13 cellular contexts compared by ENCODE assay signal in genomic region chrX:42944381-42944998, GRCh38.
DNase-seq lines count a peak whose midpoint lies in the region; ATAC-seq lines count a peak whose summit lies in the region.
"Had no signal": no experiment of that assay in that cellular context is flagged by ENCODE, and none has a peak within 500 bp of the region (broad histone marks: within the 10 kb centered on the region; RNA-seq: fewer than 3 reads in every experiment).

No MANE protein-coding gene starts in this region.

- no peaks in the 10 kb centered on the region for H3K9me3 Mint-ChIP-seq in activated naive CD4-positive, alpha-beta T cell treated with anti-CD3 and anti-CD28 coated beads, Interleukin-2, amount 50 U/mL, for 24 hours
- no peaks in the 10 kb centered on the region for H3K9me3 Mint-ChIP-seq in stimulated activated naive CD8-positive, alpha-beta T cell treated with anti-CD3 and anti-CD28 coated beads, Interleukin-15, Interleukin-2, amounts not matched to agents 100 ng/mL and 50 ng/mL, for 24 hours

- peak overlapping the region; percentile 55 for H3K27ac Mint-ChIP-seq in activated naive CD4-positive, alpha-beta T cell treated with anti-CD3 and anti-CD28 coated beads, Interleukin-2, amount 50 U/mL, for 24 hours
- peak overlapping the region; percentile 82 for H3K27ac Mint-ChIP-seq in stimulated activated naive CD8-positive, alpha-beta T cell treated with anti-CD3 and anti-CD28 coated beads, Interleukin-15, Interleukin-2, amounts not matched to agents 100 ng/mL and 50 ng/mL, for 24 hours

- peaks cover 95% of the 10 kb centered on the region for H3K4me1 Mint-ChIP-seq in activated naive CD4-positive, alpha-beta T cell treated with anti-CD3 and anti-CD28 coated beads, Interleukin-2, amount 50 U/mL, for 24 hours
- peaks cover 95% of the 10 kb centered on the region for H3K4me1 Mint-ChIP-seq in stimulated activated naive CD8-positive, alpha-beta T cell treated with anti-CD3 and anti-CD28 coated beads, Interleukin-15, Interleukin-2, amounts not matched to agents 100 ng/mL and 50 ng/mL, for 24 hours (ENCODE audit: low read depth)

- H3K4me3 Mint-ChIP-seq in activated naive CD4-positive, alpha-beta T cell treated with anti-CD3 and anti-CD28 coated beads, Interleukin-2, amount 50 U/mL, for 24 hours = peak overlapping the region; percentile 6
- H3K4me3 Mint-ChIP-seq in stimulated activated naive CD8-positive, alpha-beta T cell treated with anti-CD3 and anti-CD28 coated beads, Interleukin-15, Interleukin-2, amounts not matched to agents 100 ng/mL and 50 ng/mL, for 24 hours = peak overlapping the region; percentile 39

- no peaks in the 10 kb centered on the region for H3K36me3 Mint-ChIP-seq in activated naive CD4-positive, alpha-beta T cell treated with anti-CD3 and anti-CD28 coated beads, Interleukin-2, amount 50 U/mL, for 24 hours
- no peaks in the 10 kb centered on the region for H3K36me3 Mint-ChIP-seq in stimulated activated naive CD8-positive, alpha-beta T cell treated with anti-CD3 and anti-CD28 coated beads, Interleukin-15, Interleukin-2, amounts not matched to agents 100 ng/mL and 50 ng/mL, for 24 hours (ENCODE audit: low read depth)

- DNase-seq in activated effector memory CD4-positive, alpha-beta T cell treated with anti-CD3 and anti-CD28 coated beads, Interleukin-2, amount 50 U/mL, for 16 hours = peak; percentile 60
- no peak for DNase-seq in activated effector memory CD4-positive, alpha-beta T cell treated with Interleukin-2 at 50 U/mL for 16 hours
- DNase-seq in Jurkat, Clone E6-1 (ENCODE audit: low read depth, low spot score) = peak; percentile 60
- DNase-seq in stimulated activated CD4-positive, alpha-beta T cell treated with anti-CD3 and anti-CD28 coated beads, Interleukin-12 subunit alpha, Interleukin-12 subunit beta, amount 100 ng/mL, for 4 hours = no peak
- DNase-seq in NK-92 (lab: John Stamatoyannopoulos, UW; ENCODE audit: unreplicated experiment) = no peak
- DNase-seq: heart left ventricle, NCI-H226, posterior cingulate gyrus, substantia nigra had no signal

- H3K4me3 ChIP-seq in Jurkat, Clone E6-1 (ENCODE audit: low read length) = no peak overlapping the region
- H3K4me3 ChIP-seq: heart left ventricle, SJSA1 had no signal

- ATAC-seq in HG02852 (IDR thresholded peaks at IDR 0.05; ENCODE audit: unreplicated experiment) = no peak
- ATAC-seq: heart left ventricle had no signal

- no peaks in the 10 kb centered on the region for H3K27me3 Mint-ChIP-seq in activated naive CD4-positive, alpha-beta T cell treated with anti-CD3 and anti-CD28 coated beads, Interleukin-2, amount 50 U/mL, for 24 hours
- no peaks in the 10 kb centered on the region for H3K27me3 Mint-ChIP-seq in stimulated activated naive CD8-positive, alpha-beta T cell treated with anti-CD3 and anti-CD28 coated beads, Interleukin-15, Interleukin-2, amounts not matched to agents 100 ng/mL and 50 ng/mL, for 24 hours

Comparison
In these comparisons a context has a peak if more than half of its experiments do, and no peak if none do; other contexts are left out.
1. DNase-seq: peak in activated effector memory CD4-positive, alpha-beta T cell treated with anti-CD3 and anti-CD28 coated beads, Interleukin-2, amount 50 U/mL, for 16 hours (single experiment) and Jurkat, Clone E6-1 (single experiment); none in activated effector memory CD4-positive, alpha-beta T cell treated with Interleukin-2 at 50 U/mL for 16 hours (single experiment), stimulated activated CD4-positive, alpha-beta T cell treated with anti-CD3 and anti-CD28 coated beads, Interleukin-12 subunit alpha, Interleukin-12 subunit beta, amount 100 ng/mL, for 4 hours (single experiment) and NK-92 (single experiment).